Comparison of ENCODE assay signal across 29 cellular contexts in genomic region chr13:75612354-75612753, GRCh38.
"Had no signal": no experiment of that assay in that cellular context is flagged by ENCODE, and none has a peak within 500 bp of the region (broad histone marks: within the 10 kb centered on the region; RNA-seq: fewer than 3 reads in every experiment).

No MANE protein-coding gene starts in this region.

- H3K27ac Mint-ChIP-seq: activated B cell treated with CpG ODN at 0.5 μM for 24 hours; activated CD4-positive, alpha-beta T cell treated with anti-CD3 and anti-CD28 coated beads, Interleukin-2, amount 10 ng/mL, durations not matched to agents 24 days and 14 days; activated CD8-positive, alpha-beta memory T cell treated with anti-CD3 and anti-CD28 coated beads, Interleukin-2, amount 10 ng/mL, durations not matched to agents 7 days and 5 days; activated naive CD8-positive, alpha-beta T cell; activated T-cell treated with anti-CD3 and anti-CD28 coated beads, Interleukin-2, amount 50 U/mL, for 24 hours; activated T-helper 1 cell treated with anti-CD3 and anti-CD28 coated beads, Interleukin-12 subunit alpha, Interleukin-12 subunit beta, Interleukin-2, Interleukin-4 antibody, amounts not matched to agents 30 ng/mL and 10 ng/mL and 1 ng/mL, durations not matched to agents 14 hours and 24 hours and 36 hours; T-cell had no signal

- DNase-seq: activated B cell treated with CpG ODN at 0.5 μM for 24 hours; activated CD4-positive, alpha-beta T cell treated with anti-CD3 and anti-CD28 coated beads for 1 hour; activated CD4-positive, alpha-beta T cell treated with anti-CD3 and anti-CD28 coated beads, Interleukin-2, amount 10 ng/mL, durations not matched to agents 24 days and 14 days; activated CD4-positive, alpha-beta T cell treated with anti-CD3 and anti-CD28 coated beads, Interleukin-2, amount 50 U/mL, for 48 hours; activated CD8-positive, alpha-beta memory T cell treated with anti-CD3 and anti-CD28 coated beads, Interleukin-2, amount 10 ng/mL, durations not matched to agents 7 days and 5 days; activated effector memory CD4-positive, alpha-beta T cell treated with Interleukin-2 at 50 U/mL for 16 hours; activated naive CD4-positive, alpha-beta T cell; activated T-cell treated with anti-CD3 and anti-CD28 coated beads, Interleukin-2, amount 50 U/mL, for 24 hours; amygdala; brain microvascular endothelial cell; NCI-H1092; NCI-H1417; NCI-H2029; NCI-H2107; NCI-H345; NCI-H510A; NCI-H526 treated with DMSO at 0.1 percent for 48 hours; NCI-H82; OCI-M1; RPMI8226; T-cell; T-helper 2 cell; T1000 had no signal

- H3K27me3 Mint-ChIP-seq: activated B cell treated with CpG ODN at 0.5 μM for 24 hours; activated CD4-positive, alpha-beta T cell treated with anti-CD3 and anti-CD28 coated beads, Interleukin-2, amount 10 ng/mL, durations not matched to agents 24 days and 14 days; activated CD8-positive, alpha-beta memory T cell treated with anti-CD3 and anti-CD28 coated beads, Interleukin-2, amount 10 ng/mL, durations not matched to agents 7 days and 5 days; activated naive CD8-positive, alpha-beta T cell; activated T-cell treated with anti-CD3 and anti-CD28 coated beads, Interleukin-2, amount 50 U/mL, for 24 hours; T-cell had no signal

- ATAC-seq: activated CD8-positive, alpha-beta memory T cell treated with anti-CD3 and anti-CD28 coated beads, Interleukin-2, amount 10 ng/mL, durations not matched to agents 7 days and 5 days; Panc1; Right ventricle myocardium inferior; T-cell had no signal

- H3K4me3 ChIP-seq: cardiac muscle cell, SK-N-MC had no signal

- H3K27me3 ChIP-seq: brain microvascular endothelial cell, cardiac muscle cell had no signal

- H3K4me1 Mint-ChIP-seq: activated B cell treated with CpG ODN at 0.5 μM for 24 hours; activated CD4-positive, alpha-beta T cell treated with anti-CD3 and anti-CD28 coated beads, Interleukin-2, amount 10 ng/mL, durations not matched to agents 24 days and 14 days; T-cell had no signal

- H3K27ac ChIP-seq: brain microvascular endothelial cell, cardiac muscle cell, SK-N-MC had no signal

- H3K9me3 Mint-ChIP-seq: activated B cell treated with CpG ODN at 0.5 μM for 24 hours; activated CD4-positive, alpha-beta T cell treated with anti-CD3 and anti-CD28 coated beads, Interleukin-2, amount 10 ng/mL, durations not matched to agents 24 days and 14 days; activated T-cell treated with anti-CD3 and anti-CD28 coated beads, Interleukin-2, amount 50 U/mL, for 24 hours; activated T-helper 1 cell treated with anti-CD3 and anti-CD28 coated beads, Interleukin-12 subunit alpha, Interleukin-12 subunit beta, Interleukin-2, Interleukin-4 antibody, amounts not matched to agents 30 ng/mL and 10 ng/mL and 1 ng/mL, durations not matched to agents 14 hours and 24 hours and 36 hours; T-cell had no signal

- H3K4me3 Mint-ChIP-seq: activated B cell treated with CpG ODN at 0.5 μM for 24 hours; activated CD4-positive, alpha-beta T cell treated with anti-CD3 and anti-CD28 coated beads, Interleukin-2, amount 10 ng/mL, durations not matched to agents 24 days and 14 days; activated CD8-positive, alpha-beta memory T cell treated with anti-CD3 and anti-CD28 coated beads, Interleukin-2, amount 10 ng/mL, durations not matched to agents 7 days and 5 days; activated naive CD8-positive, alpha-beta T cell; activated T-cell treated with anti-CD3 and anti-CD28 coated beads, Interleukin-2, amount 50 U/mL, for 24 hours; activated T-helper 1 cell treated with anti-CD3 and anti-CD28 coated beads, Interleukin-12 subunit alpha, Interleukin-12 subunit beta, Interleukin-2, Interleukin-4 antibody, amounts not matched to agents 30 ng/mL and 10 ng/mL and 1 ng/mL, durations not matched to agents 14 hours and 24 hours and 36 hours; T-cell had no signal

- H3K36me3 ChIP-seq: brain microvascular endothelial cell, cardiac muscle cell had no signal
